1 cellular context compared by ENCODE assay signal in genomic region chr16:30997000-30997886, GRCh38.
TF ChIP-seq lines count a peak whose summit lies in the region.

No MANE protein-coding gene starts in this region.

TF ChIP-seq in K562, 482 proteins besides CTCF, POLR2A, EP300 and RAD21 (continued from another document):
- TF ChIP-seq, protein P1, sequence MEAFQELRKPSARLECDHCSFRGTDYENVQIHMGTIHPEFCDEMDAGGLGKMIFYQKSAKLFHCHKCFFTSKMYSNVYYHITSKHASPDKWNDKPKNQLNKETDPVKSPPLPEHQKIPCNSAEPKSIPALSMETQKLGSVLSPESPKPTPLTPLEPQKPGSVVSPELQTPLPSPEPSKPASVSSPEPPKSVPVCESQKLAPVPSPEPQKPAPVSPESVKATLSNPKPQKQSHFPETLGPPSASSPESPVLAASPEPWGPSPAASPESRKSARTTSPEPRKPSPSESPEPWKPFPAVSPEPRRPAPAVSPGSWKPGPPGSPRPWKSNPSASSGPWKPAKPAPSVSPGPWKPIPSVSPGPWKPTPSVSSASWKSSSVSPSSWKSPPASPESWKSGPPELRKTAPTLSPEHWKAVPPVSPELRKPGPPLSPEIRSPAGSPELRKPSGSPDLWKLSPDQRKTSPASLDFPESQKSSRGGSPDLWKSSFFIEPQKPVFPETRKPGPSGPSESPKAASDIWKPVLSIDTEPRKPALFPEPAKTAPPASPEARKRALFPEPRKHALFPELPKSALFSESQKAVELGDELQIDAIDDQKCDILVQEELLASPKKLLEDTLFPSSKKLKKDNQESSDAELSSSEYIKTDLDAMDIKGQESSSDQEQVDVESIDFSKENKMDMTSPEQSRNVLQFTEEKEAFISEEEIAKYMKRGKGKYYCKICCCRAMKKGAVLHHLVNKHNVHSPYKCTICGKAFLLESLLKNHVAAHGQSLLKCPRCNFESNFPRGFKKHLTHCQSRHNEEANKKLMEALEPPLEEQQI (IDR thresholded peaks at IDR 0.05): no peak
- peak; percentile 19; the same call in 1 of the 2 replicates for TF ChIP-seq GABPB1 (CRISPR knock-in tag; IDR thresholded peaks at IDR 0.05)
- peak in 1 of 2 experiments; percentile 56; a peak in 1 of 4 replicates for TF ChIP-seq MNT (conservative IDR thresholded peaks at IDR 0.05)
- peak in 1 of 2 experiments; percentile 36; a peak in 1 of 4 replicates for TF ChIP-seq SIN3A (IDR thresholded peaks at IDR 0.05; ENCODE audit: borderline replicate concordance in 2 of 2, control insufficient read depth in 1 of 2, low read depth in 2 of 2, low read length in 2 of 2)
- TF ChIP-seq KAT7 (CRISPR knock-in tag; IDR thresholded peaks at IDR 0.05; ENCODE audit: borderline replicate concordance): 0 out of 2 replicates have a peak, but pooled peaks have one; percentile 29
- peak; percentile 75; the same call in 1 of the 2 replicates for TF ChIP-seq ELF4 (CRISPR knock-in tag; IDR thresholded peaks at IDR 0.05)
- no peak for TF ChIP-seq CC2D1A (IDR thresholded peaks at IDR 0.05)
- peak; percentile 80 for TF ChIP-seq PHF8 (IDR thresholded peaks at IDR 0.05; ENCODE audit: borderline replicate concordance, low read length)
- TF ChIP-seq JUND (IDR thresholded peaks at IDR 0.05; ENCODE audit: borderline replicate concordance, low read depth, low read length): no peak
- TF ChIP-seq JUND (tag; IDR thresholded peaks at IDR 0.05; ENCODE audit: borderline replicate concordance, low read depth, low read length): no peak
- no peak for TF ChIP-seq ZNF445 (CRISPR knock-in tag; IDR thresholded peaks at IDR 0.05; ENCODE audit: low read depth)
- TF ChIP-seq LARP7 (IDR thresholded peaks at IDR 0.05): peak; percentile 92
- TF ChIP-seq GTF2F1 (IDR thresholded peaks at IDR 0.05; ENCODE audit: low read depth, low read length): peak; percentile 27; the same call in 1 of the 2 replicates
- peak; percentile 39; the same call in 1 of the 2 replicates for TF ChIP-seq CBX1 (IDR thresholded peaks at IDR 0.05; ENCODE audit: low read depth)
- no peak for TF ChIP-seq RFX7 (CRISPR knock-in tag; IDR thresholded peaks at IDR 0.05)
- no peak for TF ChIP-seq XRCC5 (IDR thresholded peaks at IDR 0.05; ENCODE audit: low read depth, low read length)
- TF ChIP-seq MAX (CRISPR knock-in tag; IDR thresholded peaks at IDR 0.05): peak; percentile 29; the same call in 1 of the 2 replicates
- TF ChIP-seq NONO (IDR thresholded peaks at IDR 0.05; ENCODE audit: low read depth in 2 of 2, low read length in 1 of 2): no peak
- TF ChIP-seq, protein P2, sequence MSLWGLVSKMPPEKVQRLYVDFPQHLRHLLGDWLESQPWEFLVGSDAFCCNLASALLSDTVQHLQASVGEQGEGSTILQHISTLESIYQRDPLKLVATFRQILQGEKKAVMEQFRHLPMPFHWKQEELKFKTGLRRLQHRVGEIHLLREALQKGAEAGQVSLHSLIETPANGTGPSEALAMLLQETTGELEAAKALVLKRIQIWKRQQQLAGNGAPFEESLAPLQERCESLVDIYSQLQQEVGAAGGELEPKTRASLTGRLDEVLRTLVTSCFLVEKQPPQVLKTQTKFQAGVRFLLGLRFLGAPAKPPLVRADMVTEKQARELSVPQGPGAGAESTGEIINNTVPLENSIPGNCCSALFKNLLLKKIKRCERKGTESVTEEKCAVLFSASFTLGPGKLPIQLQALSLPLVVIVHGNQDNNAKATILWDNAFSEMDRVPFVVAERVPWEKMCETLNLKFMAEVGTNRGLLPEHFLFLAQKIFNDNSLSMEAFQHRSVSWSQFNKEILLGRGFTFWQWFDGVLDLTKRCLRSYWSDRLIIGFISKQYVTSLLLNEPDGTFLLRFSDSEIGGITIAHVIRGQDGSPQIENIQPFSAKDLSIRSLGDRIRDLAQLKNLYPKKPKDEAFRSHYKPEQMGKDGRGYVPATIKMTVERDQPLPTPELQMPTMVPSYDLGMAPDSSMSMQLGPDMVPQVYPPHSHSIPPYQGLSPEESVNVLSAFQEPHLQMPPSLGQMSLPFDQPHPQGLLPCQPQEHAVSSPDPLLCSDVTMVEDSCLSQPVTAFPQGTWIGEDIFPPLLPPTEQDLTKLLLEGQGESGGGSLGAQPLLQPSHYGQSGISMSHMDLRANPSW (CRISPR knock-in tag; IDR thresholded peaks at IDR 0.05): no peak
- peak; percentile 55; the same call in 1 of the 2 replicates for TF ChIP-seq MYC (IDR thresholded peaks at IDR 0.05; ENCODE audit: low read depth, low read length)
- no peak for TF ChIP-seq MYC (CRISPR knock-in tag; IDR thresholded peaks at IDR 0.05; ENCODE audit: borderline replicate concordance, low read depth)
- TF ChIP-seq ZNF224 (CRISPR knock-in tag; IDR thresholded peaks at IDR 0.05): no peak
- no peak for TF ChIP-seq HCFC1 (IDR thresholded peaks at IDR 0.05; ENCODE audit: low read depth, low read length)
- no peak for TF ChIP-seq ESRRB (CRISPR knock-in tag; IDR thresholded peaks at IDR 0.05; ENCODE audit: borderline replicate concordance)
- TF ChIP-seq, protein P3, sequence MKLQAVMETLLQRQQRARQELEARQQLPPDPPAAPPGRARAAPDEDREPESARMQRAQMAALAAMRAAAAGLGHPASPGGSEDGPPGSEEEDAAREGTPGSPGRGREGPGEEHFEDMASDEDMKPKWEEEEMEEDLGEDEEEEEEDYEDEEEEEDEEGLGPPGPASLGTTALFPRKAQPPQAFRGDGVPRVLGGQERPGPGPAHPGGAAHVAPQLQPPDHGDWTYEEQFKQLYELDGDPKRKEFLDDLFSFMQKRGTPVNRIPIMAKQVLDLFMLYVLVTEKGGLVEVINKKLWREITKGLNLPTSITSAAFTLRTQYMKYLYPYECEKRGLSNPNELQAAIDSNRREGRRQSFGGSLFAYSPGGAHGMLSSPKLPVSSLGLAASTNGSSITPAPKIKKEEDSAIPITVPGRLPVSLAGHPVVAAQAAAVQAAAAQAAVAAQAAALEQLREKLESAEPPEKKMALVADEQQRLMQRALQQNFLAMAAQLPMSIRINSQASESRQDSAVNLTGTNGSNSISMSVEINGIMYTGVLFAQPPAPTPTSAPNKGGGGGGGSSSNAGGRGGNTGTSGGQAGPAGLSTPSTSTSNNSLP (IDR thresholded peaks at IDR 0.05; ENCODE audit: borderline replicate concordance, low read depth, low read length): no peak
- no peak for TF ChIP-seq ZKSCAN1 (IDR thresholded peaks at IDR 0.05; ENCODE audit: low read depth, low read length)
- TF ChIP-seq ZFX (CRISPR knock-in tag; IDR thresholded peaks at IDR 0.05): peak; percentile 75
- peak in 2 of 3 experiments; percentile 54 to 85 for TF ChIP-seq YY1 (IDR thresholded peaks at IDR 0.05; ENCODE audit: borderline replicate concordance in 1 of 3, control insufficient read depth in 1 of 3, extremely low read depth in 1 of 3, insufficient read depth in 3 of 3, insufficient read length in 1 of 3, insufficient replicate concordance in 2 of 3, low read depth in 1 of 3, low read length in 2 of 3)
- TF ChIP-seq L3MBTL2 (IDR thresholded peaks at IDR 0.05): no peak
- TF ChIP-seq RNF2 (IDR thresholded peaks at IDR 0.05): no peak
- no peak for TF ChIP-seq ZNF696 (CRISPR knock-in tag; conservative IDR thresholded peaks at IDR 0.05)
- TF ChIP-seq, protein P4, sequence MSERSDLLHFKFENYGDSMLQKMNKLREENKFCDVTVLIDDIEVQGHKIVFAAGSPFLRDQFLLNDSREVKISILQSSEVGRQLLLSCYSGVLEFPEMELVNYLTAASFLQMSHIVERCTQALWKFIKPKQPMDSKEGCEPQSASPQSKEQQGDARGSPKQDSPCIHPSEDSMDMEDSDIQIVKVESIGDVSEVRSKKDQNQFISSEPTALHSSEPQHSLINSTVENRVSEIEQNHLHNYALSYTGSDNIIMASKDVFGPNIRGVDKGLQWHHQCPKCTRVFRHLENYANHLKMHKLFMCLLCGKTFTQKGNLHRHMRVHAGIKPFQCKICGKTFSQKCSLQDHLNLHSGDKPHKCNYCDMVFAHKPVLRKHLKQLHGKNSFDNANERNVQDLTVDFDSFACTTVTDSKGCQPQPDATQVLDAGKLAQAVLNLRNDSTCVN (CRISPR knock-in tag; IDR thresholded peaks at IDR 0.05): peak; percentile 89
- no peak; the same call in 1 of the 2 replicates for TF ChIP-seq CBFA2T3 (IDR thresholded peaks at IDR 0.05)
- TF ChIP-seq SIN3B (IDR thresholded peaks at IDR 0.05; ENCODE audit: low read depth): peak; percentile 31; the same call in 1 of the 2 replicates
- TF ChIP-seq RBM34 (IDR thresholded peaks at IDR 0.05; ENCODE audit: borderline replicate concordance, insufficient read depth, low read length): no peak
- TF ChIP-seq FOXK2 (conservative IDR thresholded peaks at IDR 0.05 in 1 of 2, IDR thresholded peaks at IDR 0.05 in 1 of 2; ENCODE audit: low read depth in 2 of 2): peak in 1 of 2 experiments; percentile 40; a peak in 1 of 4 replicates
- no peak for TF ChIP-seq ZSCAN29 (IDR thresholded peaks at IDR 0.05)
- peak; percentile 89 for TF ChIP-seq SUPT5H (IDR thresholded peaks at IDR 0.05)
- TF ChIP-seq RBBP5 (IDR thresholded peaks at IDR 0.05; ENCODE audit: borderline replicate concordance, insufficient read depth, low read length, poor library complexity, severe bottlenecking): peak; percentile 70
- TF ChIP-seq TAF1 (IDR thresholded peaks at IDR 0.05; ENCODE audit: control insufficient read depth, extremely low read depth, insufficient read depth, low read length, severe bottlenecking): peak; percentile 38
- no peak for TF ChIP-seq TAF9B (IDR thresholded peaks at IDR 0.05; ENCODE audit: partially characterized antibody)
- peak; percentile 22 to 84; a peak in 2 of 4 replicates for TF ChIP-seq MAZ (CRISPR knock-in tag; conservative IDR thresholded peaks at IDR 0.05 in 1 of 2, IDR thresholded peaks at IDR 0.05 in 1 of 2)
- TF ChIP-seq NFIC (IDR thresholded peaks at IDR 0.05): peak; percentile 65
- TF ChIP-seq GTF2A2 (tag; IDR thresholded peaks at IDR 0.05): no peak
- peak; percentile 81 for TF ChIP-seq RBFOX2 (IDR thresholded peaks at IDR 0.05; ENCODE audit: low read depth, low read length)
- peak; percentile 73; the same call in 1 of the 2 replicates for TF ChIP-seq TOE1 (IDR thresholded peaks at IDR 0.05; ENCODE audit: borderline replicate concordance)
- no peak for TF ChIP-seq TOE1 (CRISPR knock-in tag; IDR thresholded peaks at IDR 0.05; ENCODE audit: borderline replicate concordance, low read depth)
- TF ChIP-seq AFF4 (CRISPR knock-in tag; IDR thresholded peaks at IDR 0.05): peak; percentile 74; the same call in 1 of the 2 replicates
- TF ChIP-seq POLR2B (IDR thresholded peaks at IDR 0.05; ENCODE audit: low read depth, partially characterized antibody): peak; percentile 89
- 0 out of 2 replicates have a peak, but pooled peaks have one; percentile 17 for TF ChIP-seq ZEB2 (IDR thresholded peaks at IDR 0.05)
- no peak for TF ChIP-seq WHSC1 (IDR thresholded peaks at IDR 0.05; ENCODE audit: low read length)
- TF ChIP-seq TBP (optimal IDR thresholded peaks at IDR 0.05; ENCODE audit: low read depth, low read length): peak; percentile 68
- peak; percentile 52 to 54 for TF ChIP-seq NRF1 (conservative IDR thresholded peaks at IDR 0.05 in 1 of 2, IDR thresholded peaks at IDR 0.05 in 1 of 2)
